In genomic region chr16:85616608-85617311, GRCh38 we compare ENCODE assay signal across 7 cellular contexts. TPM values are rescaled to one million over a fixed set of nuclear protein-coding genes. Genes with fewer than 3 reads are reported as not detected.
DNase-seq lines count a peak whose midpoint lies in the region; ATAC-seq, FAIRE-seq and TF ChIP-seq lines count a peak whose summit lies in the region.

No MANE protein-coding gene starts in this region.

- H3K4me3 ChIP-seq in HUES6 (ENCODE audit: low read depth, low read length): no peak overlapping the region
- H3K4me3 ChIP-seq in tibial nerve: peak overlapping the region in 2 of 4 donors; percentile 1 to 16

- no peaks in the 10 kb centered on the region for H3K36me3 Mint-ChIP-seq in activated naive CD8-positive, alpha-beta T cell
- peaks cover 2% of the 10 kb centered on the region for H3K36me3 Mint-ChIP-seq in memory B cell

- H3K9me3 ChIP-seq in HUES6 (ENCODE audit: control insufficient read depth, insufficient read depth, low read depth, low read length): no peaks in the 10 kb centered on the region
- no peaks in the 10 kb centered on the region for H3K9me3 ChIP-seq in tibial nerve

- H3K4me1 ChIP-seq in HUES6 (ENCODE audit: control insufficient read depth, insufficient read depth, low read length) (peaks cover 39% of the 10 kb centered on the region), tibial nerve (peaks cover 0 to 49% (median 32%) of the 10 kb centered on the region in 4 donors)

- H3K27ac ChIP-seq in HUES6 (ENCODE audit: low read depth, low read length) (no peak overlapping the region), tibial nerve (peak overlapping the region in 2 of 4 donors; percentile 36 to 94)

- no peaks in the 10 kb centered on the region for H3K27me3 ChIP-seq in HUES6 (ENCODE audit: control insufficient read depth, insufficient read depth, low read length)
- no peaks in the 10 kb centered on the region for H3K27me3 ChIP-seq in tibial nerve

- ATAC-seq in GM18907 (IDR thresholded peaks at IDR 0.05; ENCODE audit: unreplicated experiment) (peak; percentile 26), memory B cell (ENCODE audit: low read depth) (no peak), GM18867 (IDR thresholded peaks at IDR 0.05; ENCODE audit: unreplicated experiment) (no peak)

- H3K27me3 Mint-ChIP-seq in activated naive CD8-positive, alpha-beta T cell: no peaks in the 10 kb centered on the region
- no peaks in the 10 kb centered on the region for H3K27me3 Mint-ChIP-seq in memory B cell

- H3K9me3 Mint-ChIP-seq in activated naive CD8-positive, alpha-beta T cell (ENCODE audit: low read depth): no peaks in the 10 kb centered on the region
- no peaks in the 10 kb centered on the region for H3K9me3 Mint-ChIP-seq in memory B cell

- no peak for TF ChIP-seq EP300 in tibial nerve (IDR thresholded peaks at IDR 0.05)

- H3K4me1 Mint-ChIP-seq in activated naive CD8-positive, alpha-beta T cell (ENCODE audit: low read depth): peaks cover 41% of the 10 kb centered on the region
- peaks cover 35% of the 10 kb centered on the region for H3K4me1 Mint-ChIP-seq in memory B cell

- FAIRE-seq in RCC 7860 (lab: Jason Lieb, UNC): no peak

- DNase-seq in memory B cell (ENCODE audit: low spot score in 2 of 2) (peak in 1 of 2 donors; percentile 24), tibial nerve (ENCODE audit: low spot score in 2 of 2) (no peak), RCC 7860 (ENCODE audit: low spot score) (no peak)

- H3K9ac ChIP-seq in HUES6 (ENCODE audit: low read length): peak overlapping the region; percentile 19

- H3K36me3 ChIP-seq in HUES6 (ENCODE audit: control insufficient read depth, insufficient read depth, low read length): peaks cover 21% of the 10 kb centered on the region
- H3K36me3 ChIP-seq in tibial nerve: peaks cover 0 to 18% (median 0%) of the 10 kb centered on the region in 3 donors

- WGBS in tibial nerve, 2 donors: 73 to 76% methylated on average over 28 of the region's 28 CpGs

- TF ChIP-seq POLR2A in tibial nerve (IDR thresholded peaks at IDR 0.05): no peak

- peak overlapping the region; percentile 75 for H3K27ac Mint-ChIP-seq in activated naive CD8-positive, alpha-beta T cell
- peak overlapping the region; percentile 15 for H3K27ac Mint-ChIP-seq in memory B cell

- TF ChIP-seq CTCF in tibial nerve (IDR thresholded peaks at IDR 0.05): no peak

- H3K4me3 Mint-ChIP-seq in activated naive CD8-positive, alpha-beta T cell: peak overlapping the region; percentile 82
- peak overlapping the region; percentile 69 for H3K4me3 Mint-ChIP-seq in memory B cell

RNA-seq across cellular contexts. Expression of gene GSE1, which starts 3.6 kb away (rescaled TPM):
- 100 to 1,000 TPM in 1 of 4 donors, 10 to 100 TPM in 3; 65.1 to 147 (median 83.5) TPM for total RNA-seq in tibial nerve
